ENCODE assay signal across 25 cellular contexts in the genomic region with DNA sequence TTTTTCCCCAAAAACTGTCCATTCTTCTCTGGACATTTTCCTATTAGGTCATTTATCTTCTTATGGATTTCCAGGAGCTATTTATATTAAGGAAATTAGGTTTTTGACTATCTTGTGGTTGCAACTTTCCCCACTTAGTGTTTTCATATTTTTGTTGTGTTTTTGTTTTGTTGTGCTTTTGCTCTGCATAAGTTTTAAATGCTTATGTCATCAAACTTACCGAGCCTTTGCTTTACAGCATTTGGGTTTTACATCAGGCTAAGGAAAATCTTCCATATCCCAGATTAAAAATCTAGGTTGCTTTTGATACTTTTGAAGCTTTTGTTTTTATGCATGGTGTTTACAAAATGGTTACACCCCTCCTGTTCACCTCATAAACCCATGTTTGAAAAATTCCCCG.
"Had no signal": no experiment of that assay in that cellular context is flagged by ENCODE, and none has a peak within 500 bp of the region (broad histone marks: within the 10 kb centered on the region; RNA-seq: fewer than 3 reads in every experiment).

No MANE protein-coding gene starts in this region.

- H2AFZ ChIP-seq: hepatocyte had no signal

- H3K4me1 ChIP-seq: foreskin keratinocyte, lower lobe of right lung had no signal

- ATAC-seq: foreskin keratinocyte, gastroesophageal sphincter, heart left ventricle, left colon, left lobe of liver, lower lobe of right lung, mucosa of descending colon had no signal

- H3K27me3 ChIP-seq: esophagus muscularis mucosa had no signal

- H3K79me2 ChIP-seq: hepatocyte had no signal

- H3K27ac ChIP-seq: coronary artery, dorsolateral prefrontal cortex, esophagus muscularis mucosa, foreskin keratinocyte, gastroesophageal sphincter, heart left ventricle, hepatocyte, left ventricle myocardium inferior, lower lobe of right lung had no signal

- H3K36me3 ChIP-seq: esophagus muscularis mucosa, gastroesophageal sphincter, heart left ventricle, left ventricle myocardium inferior, lower lobe of right lung had no signal

- H3K4me3 ChIP-seq: coronary artery, esophagus muscularis mucosa, gastroesophageal sphincter, heart left ventricle, hepatocyte, left ventricle myocardium inferior, lower lobe of right lung, mucosa of descending colon had no signal

- DNase-seq: dermis blood vessel endothelial cell; dorsolateral prefrontal cortex; effector CD4-positive, alpha-beta T cell; effector memory CD4-positive, alpha-beta T cell; foreskin keratinocyte; heart left ventricle; hypothalamus; immature natural killer cell; islet precursor cell; kidney; kidney glomerular epithelial cell; left colon; left ventricle myocardium inferior; lower lobe of right lung; mesenchymal stem cell; mucosa of descending colon; naive B cell had no signal

- H3K9me3 ChIP-seq: esophagus muscularis mucosa, gastroesophageal sphincter, heart left ventricle, left ventricle myocardium inferior, lower lobe of right lung, mucosa of descending colon had no signal

- FAIRE-seq: colon, endothelial cell of umbilical vein, frontal cortex, kidney had no signal
